Comparison of ENCODE assay signal across 1 cellular context in genomic region chr12:51341259-51342007, GRCh38.
TF ChIP-seq lines count a peak whose summit lies in the region.

No MANE protein-coding gene starts in this region.

TF ChIP-seq in H1, 55 proteins besides CTCF, POLR2A, EP300 and RAD21:
- TF ChIP-seq RBBP5 (IDR thresholded peaks at IDR 0.05; ENCODE audit: borderline replicate concordance, low read depth, low read length) (no peak), ATF2 (IDR thresholded peaks at IDR 0.05; ENCODE audit: low read length) (no peak), GABPA (IDR thresholded peaks at IDR 0.05; ENCODE audit: borderline replicate concordance, insufficient read depth, low read length) (no peak), SP1 (IDR thresholded peaks at IDR 0.05; ENCODE audit: low read depth, low read length) (no peak), CREB1 (IDR thresholded peaks at IDR 0.05) (no peak), PHF8 (conservative IDR thresholded peaks at IDR 0.05; ENCODE audit: low read depth, low read length) (no peak), MAFK (IDR thresholded peaks at IDR 0.05; ENCODE audit: low read depth, low read length) (no peak), SIX5 (IDR thresholded peaks at IDR 0.05; ENCODE audit: low read depth, low read length) (no peak), BCL11A (IDR thresholded peaks at IDR 0.05; ENCODE audit: low read depth in 2 of 2, low read length in 2 of 2) (no peak), CBX8 (IDR thresholded peaks at IDR 0.05; ENCODE audit: borderline replicate concordance, low read depth, low read length) (no peak)
